In the genomic region with DNA sequence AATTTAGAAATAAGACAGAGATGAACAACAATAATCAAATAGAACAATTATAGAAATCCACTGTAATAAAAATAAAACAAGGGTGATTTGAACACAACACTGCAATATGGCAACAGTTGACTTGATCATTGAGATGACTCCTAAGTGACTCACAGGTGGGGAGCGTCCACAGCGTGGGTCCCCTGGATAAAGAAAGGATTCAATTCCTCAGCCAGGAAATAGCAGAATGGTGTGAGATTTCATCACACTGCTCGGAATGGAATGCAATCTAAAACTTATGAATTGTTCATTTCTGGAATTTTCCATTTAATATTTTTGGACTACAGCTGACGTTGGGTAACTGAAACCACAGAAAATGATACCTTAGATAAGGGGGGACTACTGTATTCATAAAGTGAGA, we compare ENCODE assay signal across 21 cellular contexts.
DNase-seq lines count a peak whose midpoint lies in the region; ATAC-seq, FAIRE-seq and TF ChIP-seq lines count a peak whose summit lies in the region.
"Had no signal": no experiment of that assay in that cellular context is flagged by ENCODE, and none has a peak within 500 bp of the region (broad histone marks: within the 10 kb centered on the region; RNA-seq: fewer than 3 reads in every experiment).

No MANE protein-coding gene starts in this region.

- intact Hi-C loops in IMR-90 (cut with micrococcal nuclease) = no loop called here

- dilution Hi-C loops in IMR-90 (cut with HindIII; ENCODE audit: low sequenced_read_pairs, unreplicated experiment) = no loop called here

- no CpG with 5 or more reads among the region's 4 CpGs for WGBS in IMR-90 (ENCODE audit: extremely low coverage in 2 of 2, insufficient read length in 1 of 2), 2 experiments

- peaks cover 0 to 7% of the 10 kb centered on the region in 2 experiments; a peak in 2 of 4 replicates for H3K79me1 ChIP-seq in IMR-90 (ENCODE audit: low read depth in 1 of 2, low read length in 2 of 2)

- H3K4me3 ChIP-seq in IMR-90 (ENCODE audit: insufficient read depth, low read depth, low read length) = no peak overlapping the region
- H3K4me3 ChIP-seq: gastrocnemius medialis, SK-N-MC, upper lobe of left lung had no signal

- no peak overlapping the region for H2AK9ac ChIP-seq in IMR-90 (replicated peaks; ENCODE audit: low read depth, low read length, poor library complexity)

- no peak overlapping the region for H3K9ac ChIP-seq in IMR-90 (ENCODE audit: low read depth, low read length)

- no peak overlapping the region for H2AFZ ChIP-seq in IMR-90 (replicated peaks; ENCODE audit: low read length, poor library complexity)

- H3K9me3 Mint-ChIP-seq in chondrocyte (ENCODE audit: low read depth) = no peaks in the 10 kb centered on the region

- no TSS peak for BruUV-seq in IMR-90 (replicated peaks; lab: Mats Ljungman, UMichigan)

- no peak overlapping the region for H2BK15ac ChIP-seq in IMR-90 (ENCODE audit: low read depth, low read length)

- peaks cover 46% of the 10 kb centered on the region for H3K4me1 Mint-ChIP-seq in chondrocyte (ENCODE audit: low read depth)
- H3K4me1 Mint-ChIP-seq: IgD-negative memory B cell; stimulated activated naive B cell treated with anti-CD40 and anti-IgM and Interleukin-4, amounts not matched to agents 10 μg/mL and 1 μg/mL and 100 μg/mL, for 72 hours had no signal

- no peaks in the 10 kb centered on the region for H3K36me3 ChIP-seq in IMR-90 (ENCODE audit: control insufficient read depth, insufficient read depth, low read length)
- H3K36me3 ChIP-seq: BE2C, gastrocnemius medialis, upper lobe of left lung had no signal

- peak overlapping the region; percentile 86; the same call in 1 of the 2 replicates for H2BK120ac ChIP-seq in IMR-90 (ENCODE audit: low read depth, low read length)

- H3K4me2 ChIP-seq in IMR-90 (ENCODE audit: low read depth, low read length) = 0 out of 2 replicates have a peak overlapping the region, but pooled peaks have one; percentile 28

- H4K5ac ChIP-seq in IMR-90 (ENCODE audit: low read depth, low read length) = no peak overlapping the region

- H2BK20ac ChIP-seq in IMR-90 (ENCODE audit: low read depth, low read length) = no peak overlapping the region

- in situ Hi-C loops in IMR-90 (cut with MboI; ENCODE audit: low sequenced_read_pairs) = no loop called here

- DNase-seq in AG09319 (ENCODE audit: extremely low read depth, low read depth) (peak; percentile 48), IMR-90 (peak; percentile 91), chondrocyte (ENCODE audit: low spot score) (no peak), kidney tubule cell (ENCODE audit: low spot score) (peak; percentile 84), NOMO-1 (lab: John Stamatoyannopoulos, UW; ENCODE audit: unreplicated experiment in 2 of 2) (no peak), D721Med (ENCODE audit: insufficient read length, low spot score) (no peak)
- DNase-seq in activated CD8-positive, alpha-beta memory T cell treated with anti-CD3 and anti-CD28 coated beads, Interleukin-2, amount 50 U/mL, for 4 hours = no peak
- DNase-seq: activated T-cell treated with anti-CD3 and anti-CD28 coated beads, Interleukin-2, amount 50 U/mL, for 48 hours; amygdala; BE2C; DMS153; midbrain; NCI-H1048; nucleus accumbens; small intestine; stimulated activated naive B cell treated with anti-CD40 and anti-IgM and Interleukin-4, amounts not matched to agents 10 μg/mL and 1 μg/mL and 100 μg/mL, for 72 hours; upper lobe of left lung had no signal

- no peak overlapping the region for H3K14ac ChIP-seq in IMR-90 (replicated peaks; ENCODE audit: low read depth, low read length)

- H3K27ac ChIP-seq in IMR-90 (ENCODE audit: insufficient read depth, low read length) = no peak overlapping the region
- H3K27ac ChIP-seq: gastrocnemius medialis, SK-N-MC, upper lobe of left lung had no signal

- H3K27me3 Mint-ChIP-seq in chondrocyte (ENCODE audit: low read depth) = no peaks in the 10 kb centered on the region
- H3K27me3 Mint-ChIP-seq: IgD-negative memory B cell; stimulated activated naive B cell treated with anti-CD40 and anti-IgM and Interleukin-4, amounts not matched to agents 10 μg/mL and 1 μg/mL and 100 μg/mL, for 72 hours had no signal

- no peak overlapping the region for H2AK5ac ChIP-seq in IMR-90 (ENCODE audit: low read depth, low read length)

- no peaks in the 10 kb centered on the region for H3K27me3 ChIP-seq in IMR-90 (ENCODE audit: control insufficient read depth, insufficient read depth, low read length)
- H3K27me3 ChIP-seq: BE2C, gastrocnemius medialis, upper lobe of left lung had no signal

- no peak for TF ChIP-seq CTCF in AG09319 (IDR thresholded peaks at IDR 0.05; ENCODE audit: low read depth, low read length)
- no peak for TF ChIP-seq CTCF in IMR-90 (conservative IDR thresholded peaks at IDR 0.05; ENCODE audit: low read depth, low read length)
- TF ChIP-seq CTCF in chondrocyte (IDR thresholded peaks at IDR 0.05) = no peak
- no peak for TF ChIP-seq CTCF in D721Med (IDR thresholded peaks at IDR 0.05; ENCODE audit: insufficient read depth, missing control alignments)

- no peaks in the 10 kb centered on the region for H3K9me3 ChIP-seq in IMR-90 (ENCODE audit: control insufficient read depth, insufficient read depth, low read length)
- H3K9me3 ChIP-seq: BE2C, gastrocnemius medialis, upper lobe of left lung had no signal

- peaks cover 13% of the 10 kb centered on the region; the same call in 1 of the 2 replicates for H3K4me1 ChIP-seq in IMR-90 (ENCODE audit: control insufficient read depth, insufficient read depth, low read length)
- H3K4me1 ChIP-seq: BE2C, gastrocnemius medialis, upper lobe of left lung had no signal

- H4K91ac ChIP-seq in IMR-90 (ENCODE audit: insufficient read depth, low read depth, low read length) = no peak overlapping the region

- CTCF ChIA-PET in IMR-90 (lab: Yijun Ruan, JAX) = no interaction called here

- no peak for FAIRE-seq in D721Med (lab: Jason Lieb, UNC)
- FAIRE-seq: small intestine had no signal

- H3K4ac ChIP-seq in IMR-90 (ENCODE audit: low read depth, low read length) = no peak overlapping the region

- ATAC-seq in IMR-90 (ENCODE audit: low read depth) = peak; percentile 89
- no peak for ATAC-seq in HG03280 (IDR thresholded peaks at IDR 0.05; ENCODE audit: unreplicated experiment)
- ATAC-seq: gastrocnemius medialis; stimulated activated naive B cell treated with anti-CD40 and anti-IgM and Interleukin-4, amounts not matched to agents 10 μg/mL and 1 μg/mL and 100 μg/mL, for 72 hours had no signal

- H3K56ac ChIP-seq in IMR-90 (ENCODE audit: extremely low read depth, insufficient read depth, low read length) = no peak overlapping the region

- H3K27ac Mint-ChIP-seq in chondrocyte (ENCODE audit: unreplicated experiment) = peak overlapping the region; percentile 83
- H3K27ac Mint-ChIP-seq: IgD-negative memory B cell; stimulated activated naive B cell treated with anti-CD40 and anti-IgM and Interleukin-4, amounts not matched to agents 10 μg/mL and 1 μg/mL and 100 μg/mL, for 72 hours had no signal

- no peaks in the 10 kb centered on the region for H3K9me1 ChIP-seq in IMR-90 (ENCODE audit: insufficient read depth, low read length)

- no peak overlapping the region for H3K23ac ChIP-seq in IMR-90 (ENCODE audit: low read depth, low read length)

- H3K4me3 Mint-ChIP-seq in chondrocyte (ENCODE audit: unreplicated experiment) = no peak overlapping the region
- H3K4me3 Mint-ChIP-seq: IgD-negative memory B cell; stimulated activated naive B cell treated with anti-CD40 and anti-IgM and Interleukin-4, amounts not matched to agents 10 μg/mL and 1 μg/mL and 100 μg/mL, for 72 hours had no signal

- H2BK5ac ChIP-seq in IMR-90 (ENCODE audit: low read depth, low read length, poor library complexity, severe bottlenecking) = peak overlapping the region; percentile 59

- no peak for TF ChIP-seq POLR2A in IMR-90 (IDR thresholded peaks at IDR 0.05; ENCODE audit: low read depth, low read length)

- H4K20me1 ChIP-seq in IMR-90 (ENCODE audit: insufficient read depth, low read length) = no peaks in the 10 kb centered on the region

- no peak for TF ChIP-seq RAD21 in IMR-90 (IDR thresholded peaks at IDR 0.05; ENCODE audit: low read length)

- H4K8ac ChIP-seq in IMR-90 (ENCODE audit: low read depth in 2 of 2, low read length in 2 of 2) = no peak overlapping the region

- POLR2A ChIA-PET in IMR-90 (lab: Charles Lee; ENCODE audit: unreplicated experiment) = no interaction called here

- no peaks in the 10 kb centered on the region for H3K36me3 Mint-ChIP-seq in chondrocyte (ENCODE audit: low read depth)
- H3K36me3 Mint-ChIP-seq: stimulated activated naive B cell treated with anti-CD40 and anti-IgM and Interleukin-4, amounts not matched to agents 10 μg/mL and 1 μg/mL and 100 μg/mL, for 72 hours had no signal

- no peak overlapping the region for H3K18ac ChIP-seq in IMR-90 (ENCODE audit: low read depth, low read length)

TF ChIP-seq in IMR-90, 13 proteins besides CTCF, POLR2A, EP300 and RAD21 (continues in another document):
- TF ChIP-seq CHD1 (IDR thresholded peaks at IDR 0.05; ENCODE audit: low read depth, low read length) = no peak
- peak; percentile 90 for TF ChIP-seq CEBPB (IDR thresholded peaks at IDR 0.05; ENCODE audit: low read depth, low read length)
- no peak for TF ChIP-seq MAFK (IDR thresholded peaks at IDR 0.05; ENCODE audit: low read depth, low read length)
- TF ChIP-seq RFX5 (IDR thresholded peaks at IDR 0.05; ENCODE audit: low read depth, low read length) = 0 out of 2 replicates have a peak, but pooled peaks have one; percentile 48
- TF ChIP-seq MXI1 (IDR thresholded peaks at IDR 0.05; ENCODE audit: borderline replicate concordance, low read depth, low read length) = no peak
- TF ChIP-seq, protein P1, sequence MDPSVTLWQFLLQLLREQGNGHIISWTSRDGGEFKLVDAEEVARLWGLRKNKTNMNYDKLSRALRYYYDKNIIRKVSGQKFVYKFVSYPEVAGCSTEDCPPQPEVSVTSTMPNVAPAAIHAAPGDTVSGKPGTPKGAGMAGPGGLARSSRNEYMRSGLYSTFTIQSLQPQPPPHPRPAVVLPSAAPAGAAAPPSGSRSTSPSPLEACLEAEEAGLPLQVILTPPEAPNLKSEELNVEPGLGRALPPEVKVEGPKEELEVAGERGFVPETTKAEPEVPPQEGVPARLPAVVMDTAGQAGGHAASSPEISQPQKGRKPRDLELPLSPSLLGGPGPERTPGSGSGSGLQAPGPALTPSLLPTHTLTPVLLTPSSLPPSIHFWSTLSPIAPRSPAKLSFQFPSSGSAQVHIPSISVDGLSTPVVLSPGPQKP (IDR thresholded peaks at IDR 0.05; ENCODE audit: borderline replicate concordance, low read depth, low read length) = no peak
- TF ChIP-seq MAZ (IDR thresholded peaks at IDR 0.05; ENCODE audit: borderline replicate concordance, low read depth, low read length) = 0 out of 2 replicates have a peak, but pooled peaks have one; percentile 34
- TF ChIP-seq FOS (IDR thresholded peaks at IDR 0.05; ENCODE audit: low read depth, low read length) = peak; percentile 72
- TF ChIP-seq, protein P2, sequence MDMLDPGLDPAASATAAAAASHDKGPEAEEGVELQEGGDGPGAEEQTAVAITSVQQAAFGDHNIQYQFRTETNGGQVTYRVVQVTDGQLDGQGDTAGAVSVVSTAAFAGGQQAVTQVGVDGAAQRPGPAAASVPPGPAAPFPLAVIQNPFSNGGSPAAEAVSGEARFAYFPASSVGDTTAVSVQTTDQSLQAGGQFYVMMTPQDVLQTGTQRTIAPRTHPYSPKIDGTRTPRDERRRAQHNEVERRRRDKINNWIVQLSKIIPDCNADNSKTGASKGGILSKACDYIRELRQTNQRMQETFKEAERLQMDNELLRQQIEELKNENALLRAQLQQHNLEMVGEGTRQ (IDR thresholded peaks at IDR 0.05; ENCODE audit: low read depth, low read length) = no peak

Comparison
In these comparisons a context has a peak if more than half of its experiments do, and no peak if none do; other contexts are left out.
1. DNase-seq: peak in AG09319 (single experiment), IMR-90 (single experiment) and kidney tubule cell (single experiment); none in chondrocyte (single experiment), NOMO-1 (0 of 2), D721Med (single experiment) and activated CD8-positive, alpha-beta memory T cell treated with anti-CD3 and anti-CD28 coated beads, Interleukin-2, amount 50 U/mL, for 4 hours (single experiment).